ENCODE assay signal across 12 cellular contexts in genomic region chr7:72946130-72946745, GRCh38. TPM values are rescaled to one million over a fixed set of nuclear protein-coding genes. Genes with fewer than 3 reads are reported as not detected.
A peak's percentile ranks its signal among the peaks of the same experiment; 100 is the strongest.
DNase-seq lines count a peak whose midpoint lies in the region; ATAC-seq and TF ChIP-seq lines count a peak whose summit lies in the region.
"Not testable (repeated sequence)": the region's sequence is repeated elsewhere in the genome, so short reads cannot be mapped to it uniquely, and the experiment has no call there.
"Had no signal": no experiment of that assay in that cellular context is flagged by ENCODE, and none has a peak within 500 bp of the region (broad histone marks: within the 10 kb centered on the region; RNA-seq: fewer than 3 reads in every experiment).

No MANE protein-coding gene starts in this region.

- peak; percentile 65 for ATAC-seq in mucosa of descending colon

- H3F3A ChIP-seq in smooth muscle cell (ENCODE audit: low read depth) = not testable (repeated sequence)

- H3K27ac ChIP-seq in A673 (ENCODE audit: low read depth, low read length, poor library complexity, severe bottlenecking); OCI-LY3 (ENCODE audit: low read length); WERI-Rb-1; cardiac muscle cell; smooth muscle cell (ENCODE audit: low read depth): not testable (repeated sequence)

- H2AFZ ChIP-seq in OCI-LY3 (ENCODE audit: low read depth, low read length); smooth muscle cell (ENCODE audit: low read depth): not testable (repeated sequence)

- not testable (repeated sequence) for H3K4me1 ChIP-seq in A673 (ENCODE audit: insufficient read depth, low read length, poor library complexity, severe bottlenecking); OCI-LY3 (ENCODE audit: low read length); cardiac muscle cell (ENCODE audit: low read depth); mucosa of descending colon (ENCODE audit: low read depth); smooth muscle cell (ENCODE audit: low read depth)

- 90% methylated on average over 20 of the region's 22 CpGs for WGBS in smooth muscle cell (ENCODE audit: low lambda C conversion rate)

- CTCF ChIA-PET in A673 (lab: Charles Lee) = not testable (repeated sequence)

- not testable (repeated sequence) for H3K27me3 ChIP-seq in A673 (replicated peaks; ENCODE audit: insufficient read depth, low read depth, low read length, poor library complexity); OCI-LY3 (ENCODE audit: low read depth, low read length); WERI-Rb-1 (ENCODE audit: insufficient read depth, low read depth, severe bottlenecking); cardiac muscle cell; smooth muscle cell (ENCODE audit: low read depth)

- intact Hi-C loops in A673 (cut with micrococcal nuclease; ENCODE audit: unreplicated experiment); mucosa of descending colon (cut with DNase I, micrococcal nuclease): not testable (repeated sequence)

- not testable (repeated sequence) for H4K20me1 ChIP-seq in OCI-LY3 (ENCODE audit: insufficient read depth, low read length); smooth muscle cell (ENCODE audit: low read depth)

- not testable (repeated sequence) for DNase-seq in A673 (ENCODE audit: low spot score); WERI-Rb-1; cardiac muscle cell (ENCODE audit: low read depth in 1 of 2, low spot score in 1 of 2); mucosa of descending colon; smooth muscle cell (lab: John Stamatoyannopoulos, UW; ENCODE audit: unreplicated experiment)
- peak; percentile 36 for DNase-seq in ecto neural progenitor cell (ENCODE audit: low spot score)

- 0 out of 2 replicates have a peak, but pooled peaks have one; percentile 18 for TF ChIP-seq CTCF in A673 (conservative IDR thresholded peaks at IDR 0.05; ENCODE audit: low read depth, low read length)
- peak; percentile 5 for TF ChIP-seq CTCF in GM12873 (IDR thresholded peaks at IDR 0.05; ENCODE audit: insufficient read depth, low read depth, low read length, missing control alignments)
- TF ChIP-seq CTCF in OCI-LY3 (IDR thresholded peaks at IDR 0.05; ENCODE audit: low read depth, low read length) = 0 out of 2 replicates have a peak, but pooled peaks have one; percentile 7
- peak; percentile 36 for TF ChIP-seq CTCF in WERI-Rb-1 (IDR thresholded peaks at IDR 0.05; ENCODE audit: low read depth, low read length)
- peak; percentile 21 for TF ChIP-seq CTCF in cardiac muscle cell (IDR thresholded peaks at IDR 0.05; ENCODE audit: low read depth, low read length)
- TF ChIP-seq CTCF in mucosa of descending colon (IDR thresholded peaks at IDR 0.05) = not testable (repeated sequence)
- TF ChIP-seq CTCF in smooth muscle cell (IDR thresholded peaks at IDR 0.05; ENCODE audit: borderline replicate concordance, insufficient read depth, poor library complexity, severe bottlenecking) = peak; percentile 22

- H3K79me2 ChIP-seq in OCI-LY3 (ENCODE audit: low read length); smooth muscle cell (ENCODE audit: low read depth): not testable (repeated sequence)

- BruUV-seq in A673 (replicated peaks; lab: Mats Ljungman, UMichigan) = not testable (repeated sequence)

- H3K36me3 ChIP-seq in A673 (ENCODE audit: insufficient read depth, low read length, poor library complexity, severe bottlenecking); OCI-LY3 (replicated peaks; ENCODE audit: low read depth, low read length); WERI-Rb-1; cardiac muscle cell; mucosa of descending colon (ENCODE audit: low read depth); smooth muscle cell (ENCODE audit: low read depth): not testable (repeated sequence)

- H3K9ac ChIP-seq in OCI-LY3 (ENCODE audit: low read length); smooth muscle cell (ENCODE audit: low read depth): not testable (repeated sequence)

- not testable (repeated sequence) for H3K4me3 ChIP-seq in A673 (ENCODE audit: low read depth, low read length, poor library complexity, severe bottlenecking); OCI-LY3 (ENCODE audit: low read length); WERI-Rb-1 (ENCODE audit: low read depth, low read length); cardiac muscle cell; mucosa of descending colon; smooth muscle cell

- POLR2A ChIA-PET in A673 (lab: Charles Lee; ENCODE audit: low non-redundant PET) = not testable (repeated sequence)

- not testable (repeated sequence) for H3K4me2 ChIP-seq in OCI-LY3 (ENCODE audit: low read length); smooth muscle cell

- not testable (repeated sequence) for H3K9me3 ChIP-seq in A673 (ENCODE audit: low read depth, low read length, poor library complexity, severe bottlenecking); OCI-LY3 (ENCODE audit: insufficient read depth, low read length); WERI-Rb-1 (ENCODE audit: severe bottlenecking); cardiac muscle cell (ENCODE audit: low read depth); mucosa of descending colon; smooth muscle cell (replicated peaks; ENCODE audit: low read depth)

RNA-seq across cellular contexts. Expression of gene POM121, which starts 21.3 kb away (rescaled TPM):
- total RNA-seq in A673 (2021) (54.6 and 56.6 TPM in 2 replicates), cardiac muscle cell (9.5 and 16.1 TPM in 2 replicates), mucosa of descending colon (10 to 100 TPM; 31.0 to 36.3 (median 31.6) TPM), smooth muscle cell (9.2 and 9.8 TPM in 2 replicates)
- polyA plus RNA-seq in cardiac muscle cell (16.6 and 18.3 TPM in 2 replicates), smooth muscle cell (11.8 and 15.3 TPM in 2 replicates)

RNA-seq across cellular contexts. Expression of gene TRIM74, which starts 23.0 kb away (rescaled TPM):
- total RNA-seq in A673 (2021) = 0.31 TPM in 1 of 2 replicates, not detected in the other
- 2.0 and 5.2 TPM in 2 replicates for total RNA-seq in cardiac muscle cell
- 3.1 and 5.1 TPM in 2 replicates for polyA plus RNA-seq in cardiac muscle cell
- under 1 TPM; 0.43 to 0.95 (median 0.90) TPM for total RNA-seq in mucosa of descending colon
- total RNA-seq in smooth muscle cell = not detected in 2 replicates
- polyA plus RNA-seq in smooth muscle cell = 0.46 TPM in 1 of 2 replicates, not detected in the other
- total RNA-seq: cerebellum, M059J, pulmonary artery endothelial cell had no signal
- polyA plus RNA-seq: CD4-positive, CD25-positive, alpha-beta regulatory T cell had no signal
